ENCODE assay signal across 32 cellular contexts in genomic region chr4:8582016-8582415, GRCh38. TPM values are rescaled to one million over a fixed set of nuclear protein-coding genes. Genes with fewer than 3 reads are reported as not detected.
"Had no signal": no experiment of that assay in that cellular context is flagged by ENCODE, and none has a peak within 500 bp of the region (broad histone marks: within the 10 kb centered on the region; RNA-seq: fewer than 3 reads in every experiment).

No MANE protein-coding gene starts in this region.

- H3K4me3 Mint-ChIP-seq: central memory CD8-positive, alpha-beta T cell; mesothelial cell of epicardium; naive B cell; nephron progenitor cell; stimulated activated memory B cell treated with anti-CD40 and anti-IgM and Interleukin-4, amounts not matched to agents 10 μg/mL and 1 μg/mL and 100 μg/mL, for 72 hours had no signal

- DNase-seq: dermis blood vessel endothelial cell; effector memory CD4-positive, alpha-beta T cell; foreskin keratinocyte; heart right ventricle; hippocampal formation; kidney glomerular epithelial cell; mesenchymal stem cell; naive B cell; nephron progenitor cell; nucleus accumbens; stimulated activated CD4-positive, alpha-beta T cell treated with anti-CD3 and anti-CD28 coated beads, Interleukin-4, amount 100 ng/mL, for 4 hours; stimulated activated naive CD8-positive, alpha-beta T cell treated with anti-CD3 and anti-CD28 coated beads, Interleukin-15, Interleukin-2, amounts not matched to agents 100 U/mL and 50 U/mL, for 24 hours; substantia nigra; testis; upper lobe of left lung had no signal

- H3K4me3 ChIP-seq: coronary artery, esophagus muscularis mucosa, gastroesophageal sphincter, heart right ventricle, mucosa of descending colon, ovary, testis, tibial artery, upper lobe of left lung had no signal

- H3K4me1 ChIP-seq: foreskin keratinocyte, gastroesophageal sphincter, heart right ventricle, testis had no signal

- H3K36me3 Mint-ChIP-seq: mesothelial cell of epicardium; naive B cell; stimulated activated memory B cell treated with anti-CD40 and anti-IgM and Interleukin-4, amounts not matched to agents 10 μg/mL and 1 μg/mL and 100 μg/mL, for 72 hours had no signal

- ATAC-seq: foreskin keratinocyte; gastroesophageal sphincter; left colon; mucosa of descending colon; sciatic nerve; stimulated activated memory B cell treated with anti-CD40 and anti-IgM and Interleukin-4, amounts not matched to agents 10 μg/mL and 1 μg/mL and 100 μg/mL, for 72 hours; stimulated activated naive CD8-positive, alpha-beta T cell treated with anti-CD3 and anti-CD28 coated beads, Interleukin-15, Interleukin-2, amounts not matched to agents 100 U/mL and 50 U/mL, for 24 hours had no signal

- H3K36me3 ChIP-seq: esophagus muscularis mucosa, gastroesophageal sphincter, heart right ventricle, ovary, tibial artery, upper lobe of left lung had no signal

- H3K27me3 ChIP-seq: ovary, testis had no signal

- H3K27ac ChIP-seq: coronary artery, esophagus muscularis mucosa, foreskin keratinocyte, gastroesophageal sphincter, heart right ventricle, ovary, testis, tibial artery, upper lobe of left lung had no signal

- H3K4me1 Mint-ChIP-seq: central memory CD8-positive, alpha-beta T cell; naive B cell; stimulated activated memory B cell treated with anti-CD40 and anti-IgM and Interleukin-4, amounts not matched to agents 10 μg/mL and 1 μg/mL and 100 μg/mL, for 72 hours had no signal

- H3K9me3 Mint-ChIP-seq: central memory CD8-positive, alpha-beta T cell; mesothelial cell of epicardium; nephron progenitor cell; stimulated activated memory B cell treated with anti-CD40 and anti-IgM and Interleukin-4, amounts not matched to agents 10 μg/mL and 1 μg/mL and 100 μg/mL, for 72 hours had no signal

- H3K9me3 ChIP-seq: esophagus muscularis mucosa, gastroesophageal sphincter, heart right ventricle, mucosa of descending colon, ovary, testis, tibial artery, upper lobe of left lung had no signal

- FAIRE-seq: endothelial cell of umbilical vein, islet of Langerhans, urothelium cell line had no signal

- H3K27ac Mint-ChIP-seq: mesothelial cell of epicardium; naive B cell; nephron progenitor cell; stimulated activated memory B cell treated with anti-CD40 and anti-IgM and Interleukin-4, amounts not matched to agents 10 μg/mL and 1 μg/mL and 100 μg/mL, for 72 hours had no signal

RNA-seq across cellular contexts. Expression of gene GPR78, which starts 1.8 kb away (rescaled TPM):
- total RNA-seq: dermis blood vessel endothelial cell, endothelial cell of umbilical vein, epithelial cell of proximal tubule, esophagus muscularis mucosa, foreskin keratinocyte, gastroesophageal sphincter, lower leg skin, lung microvascular endothelial cell had no signal
- polyA plus RNA-seq: endothelial cell of umbilical vein, foreskin keratinocyte had no signal

RNA-seq across cellular contexts. Expression of gene CPZ, which starts 10.5 kb away (rescaled TPM):
- total RNA-seq: dermis blood vessel endothelial cell, endothelial cell of umbilical vein, foreskin keratinocyte, lung microvascular endothelial cell had no signal
- polyA plus RNA-seq: endothelial cell of umbilical vein, foreskin keratinocyte had no signal
